In the genomic region with DNA sequence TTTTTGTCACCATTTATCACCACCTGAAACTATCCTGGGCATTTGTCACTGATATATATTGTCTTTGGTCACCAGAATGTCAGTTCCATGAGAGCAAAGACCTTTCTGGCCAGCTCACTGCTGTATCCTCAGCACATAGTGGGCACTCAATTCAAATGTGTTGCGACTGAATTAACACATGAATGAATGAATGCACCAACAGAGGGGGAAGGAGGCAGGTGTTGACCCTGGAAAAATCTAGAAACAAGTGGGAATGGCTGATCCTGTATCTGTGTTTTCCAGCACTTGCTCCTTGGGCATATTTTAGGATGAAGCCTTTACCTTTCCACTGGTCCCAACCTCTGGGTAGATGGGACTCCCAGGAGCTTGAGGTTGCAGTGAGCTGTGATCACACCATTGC, we compare ENCODE assay signal across 1 cellular context.
TF ChIP-seq lines count a peak whose summit lies in the region.

No MANE protein-coding gene starts in this region.

TF ChIP-seq in H1, 55 proteins besides CTCF, POLR2A, EP300 and RAD21 (continued from another document):
- TF ChIP-seq, protein P1, sequence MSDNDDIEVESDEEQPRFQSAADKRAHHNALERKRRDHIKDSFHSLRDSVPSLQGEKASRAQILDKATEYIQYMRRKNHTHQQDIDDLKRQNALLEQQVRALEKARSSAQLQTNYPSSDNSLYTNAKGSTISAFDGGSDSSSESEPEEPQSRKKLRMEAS (IDR thresholded peaks at IDR 0.05): no peak
